ENCODE assay signal across 19 cellular contexts in the genomic region with DNA sequence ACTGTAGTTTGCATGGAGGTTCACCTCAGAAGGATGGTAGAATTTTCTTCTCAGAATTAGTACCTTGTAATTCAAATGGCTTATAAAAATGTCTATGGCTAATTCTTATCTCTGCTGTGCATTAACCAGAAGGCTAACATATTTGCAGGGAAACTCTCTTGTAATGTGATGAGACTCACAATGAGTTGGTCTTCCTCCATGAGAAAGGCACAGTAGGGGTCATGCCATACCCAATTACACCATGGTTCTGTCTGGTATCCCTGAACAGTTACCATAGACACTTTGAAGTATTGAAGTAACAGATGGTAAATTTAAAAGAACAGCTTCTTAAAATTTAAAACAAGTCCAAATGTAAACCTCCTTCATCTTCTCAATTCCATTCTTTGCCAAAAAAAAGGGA. TPM values are rescaled to one million over a fixed set of nuclear protein-coding genes. Genes with fewer than 3 reads are reported as not detected.
DNase-seq lines count a peak whose midpoint lies in the region; ATAC-seq, FAIRE-seq and TF ChIP-seq lines count a peak whose summit lies in the region.
"Had no signal": no experiment of that assay in that cellular context is flagged by ENCODE, and none has a peak within 500 bp of the region (broad histone marks: within the 10 kb centered on the region; RNA-seq: fewer than 3 reads in every experiment).

No MANE protein-coding gene starts in this region.

- H2AK5ac ChIP-seq in H1 (ENCODE audit: low read depth, low read length) = no peak overlapping the region

- H2AFZ ChIP-seq in H1 (ENCODE audit: low read length) = no peak overlapping the region

- H2BK120ac ChIP-seq in H1 (replicated peaks; ENCODE audit: low read depth, low read length) = no peak overlapping the region

- no peak for TF ChIP-seq CTCF in H1 (IDR thresholded peaks at IDR 0.05; ENCODE audit: control extremely low read depth in 1 of 3, insufficient read depth in 1 of 3, low read depth in 1 of 3, low read length in 3 of 3)

- H3K36me3 ChIP-seq in H1 (ENCODE audit: control insufficient read depth in 2 of 4, insufficient read depth in 4 of 4, low read length in 3 of 4) = no peaks in the 10 kb centered on the region
- H3K36me3 ChIP-seq: BLaER1, HAP-1 had no signal

- no peak overlapping the region for H2BK15ac ChIP-seq in H1 (ENCODE audit: low read length)

- no peak overlapping the region for H3K23ac ChIP-seq in H1 (ENCODE audit: insufficient read length)

- H3K79me1 ChIP-seq in H1 (ENCODE audit: low read depth, low read length) = no peaks in the 10 kb centered on the region

- H4K20me1 ChIP-seq in H1 (replicated peaks in 1 of 2; ENCODE audit: control insufficient read depth in 1 of 2, insufficient read depth in 2 of 2, low read length in 2 of 2) = no peaks in the 10 kb centered on the region
- H4K20me1 ChIP-seq: BLaER1 had no signal

- no peak for ATAC-seq in GM19035 (IDR thresholded peaks at IDR 0.05; ENCODE audit: unreplicated experiment)
- ATAC-seq in left lobe of liver = no peak
- ATAC-seq: K562 had no signal

- H3K56ac ChIP-seq in H1 (replicated peaks; ENCODE audit: insufficient read length, low read depth, low read length) = no peak overlapping the region

- no peak overlapping the region for H4K5ac ChIP-seq in H1 (ENCODE audit: insufficient read length, low read depth, low read length)

- peak; percentile 42 for FAIRE-seq in H1 (lab: Jason Lieb, UNC)
- FAIRE-seq: GM12892, K562 had no signal

- H3K4me2 ChIP-seq in H1 (ENCODE audit: insufficient read depth in 1 of 2, low read depth in 2 of 2, low read length in 2 of 2) = no peak overlapping the region
- H3K4me2 ChIP-seq: BLaER1 had no signal

- H2BK12ac ChIP-seq in H1 (ENCODE audit: low read depth, low read length) = no peak overlapping the region

- no peak overlapping the region for H3K18ac ChIP-seq in H1 (ENCODE audit: extremely low read depth, low read length)

- H4K91ac ChIP-seq in H1 (replicated peaks; ENCODE audit: insufficient read length, low read length) = no peak overlapping the region

- CTCF ChIA-PET in H1 (lab: Charles Lee; ENCODE audit: partially characterized antibody) = interaction anchor here (0.6 to 1.1 kb wide), 2 partner anchors 17 to 81 kb away, joined by 3 read pairs; no protein-coding TSS in a partner anchor

- no peak overlapping the region for H2BK5ac ChIP-seq in H1 (ENCODE audit: low read depth, low read length)

- no peaks in the 10 kb centered on the region for H3K9me3 ChIP-seq in H1 (ENCODE audit: insufficient read depth in 2 of 2, low read depth in 1 of 2, low read length in 1 of 2)
- H3K9me3 ChIP-seq: HAP-1 had no signal

- TF ChIP-seq POLR2A in H1 (IDR thresholded peaks at IDR 0.05; ENCODE audit: control extremely low read depth in 1 of 2, low read depth in 2 of 2, low read length in 2 of 2) = no peak

- no peak overlapping the region for H3K27ac ChIP-seq in H1 (ENCODE audit: low read depth, low read length)
- H3K27ac ChIP-seq: 22Rv1, BLaER1 had no signal

- no peaks in the 10 kb centered on the region for H3K27me3 ChIP-seq in H1 (replicated peaks in 1 of 4; ENCODE audit: control insufficient read depth in 3 of 4, extremely low read depth in 1 of 4, insufficient read depth in 3 of 4, low read length in 3 of 4)
- H3K27me3 ChIP-seq: BLaER1 had no signal

- no peak overlapping the region for H4K8ac ChIP-seq in H1 (ENCODE audit: extremely low read depth, insufficient read depth, low read length)

- H3K4me3 ChIP-seq in H1 (ENCODE audit: extremely low read depth in 1 of 4, insufficient read depth in 2 of 4, low read depth in 3 of 4, low read length in 4 of 4) = no peak overlapping the region
- H3K4me3 ChIP-seq: BLaER1, HAP-1, K562 had no signal

- H3K23me2 ChIP-seq in H1 (ENCODE audit: low read depth, low read length) = no peaks in the 10 kb centered on the region

- H3K14ac ChIP-seq in H1 (ENCODE audit: insufficient read length) = no peak overlapping the region

- TF ChIP-seq RAD21 in H1 (IDR thresholded peaks at IDR 0.05 in 1 of 2, conservative IDR thresholded peaks at IDR 0.05 in 1 of 2; ENCODE audit: low read depth in 2 of 2, low read length in 2 of 2) = no peak

- no peak overlapping the region for H3K4ac ChIP-seq in H1 (replicated peaks; ENCODE audit: insufficient read length, low read depth, low read length)

- POLR2A ChIA-PET in H1 (lab: Charles Lee; ENCODE audit: partially characterized antibody) = interaction anchor here (1.0 to 1.1 kb wide), 2 partner anchors 19 to 23 kb away, joined by 3 read pairs; no protein-coding TSS in a partner anchor

- no peak overlapping the region for H2BK20ac ChIP-seq in H1 (ENCODE audit: low read length)

- H3K79me2 ChIP-seq in H1 (ENCODE audit: control insufficient read depth in 1 of 2, insufficient read depth in 2 of 2, low read length in 2 of 2) = no peaks in the 10 kb centered on the region

- DNase-seq in NCI-H2171 treated with DMSO at 0.1 percent for 48 hours (lab: John Stamatoyannopoulos, UW) (peak; percentile 10), NCI-H2171 (lab: John Stamatoyannopoulos, UW) (no peak), H1 (ENCODE audit: low read depth in 1 of 2, low spot score in 2 of 2) (no peak), inferior parietal cortex (ENCODE audit: extremely low spot score) (peak; percentile 10), DMS114 treated with DMSO at 0.1 percent for 48 hours (lab: John Stamatoyannopoulos, UW; ENCODE audit: unreplicated experiment) (no peak), midbrain (lab: John Stamatoyannopoulos, UW) (no peak), left lobe of liver (ENCODE audit: low spot score) (no peak)
- DNase-seq: AML-193; CD4-positive, CD25-positive, alpha-beta regulatory T cell; DMS153; DMS79 treated with DMSO at 0.1 percent for 48 hours; GDM1; GOT3 had no signal

- peaks cover 0 to 2% (median 0%) of the 10 kb centered on the region in 4 experiments; a peak in 2 of 7 replicates for H3K4me1 ChIP-seq in H1 (replicated peaks in 1 of 4; ENCODE audit: control insufficient read depth in 3 of 4, insufficient read depth in 4 of 4, low read length in 3 of 4)
- H3K4me1 ChIP-seq: BLaER1, HAP-1 had no signal

- H3K9ac ChIP-seq in H1 (replicated peaks in 1 of 4; ENCODE audit: extremely low read depth in 1 of 4, low read depth in 3 of 4, low read length in 3 of 4) = no peak overlapping the region
- H3K9ac ChIP-seq: BLaER1 had no signal

- no peak for TF ChIP-seq EP300 in H1 (IDR thresholded peaks at IDR 0.05; ENCODE audit: borderline replicate concordance in 1 of 2, low read depth in 2 of 2, low read length in 2 of 2)

TF ChIP-seq in H1, 55 proteins besides CTCF, POLR2A, EP300 and RAD21:
- TF ChIP-seq POU5F1 (IDR thresholded peaks at IDR 0.05; ENCODE audit: low read depth, low read length) (0 out of 2 replicates have a peak, but pooled peaks have one; percentile 28), TAF1 (IDR thresholded peaks at IDR 0.05; ENCODE audit: low read depth, low read length) (no peak)

RNA-seq across cellular contexts. Expression of gene SLAIN1, which starts 22.7 kb away (rescaled TPM):
- 37.0 and 37.7 TPM in 2 replicates for total RNA-seq in H1 (2021; fragmentation: NEBNext Ultra II Directional; extraction: Animal tissue kit (Norgen Biotek cat#: 25700))
- 19.3 and 35.0 TPM in 2 replicates for polyA plus RNA-seq in H1 (2011; rRNA removed)
- polyA plus RNA-seq in H1 (2011; cell fraction: cytosol; rRNA removed) = 27.2 TPM
- 19.7 TPM for polyA plus RNA-seq in H1 (2011; cell fraction: nucleus; rRNA removed)
- polyA plus RNA-seq in H1 (2012, experiment 1 of 2) = 24.8 to 30.1 TPM (median 27.7 TPM) in 4 replicates
- polyA plus RNA-seq in H1 (2012, experiment 2 of 2) = 14.9 TPM
- 39.4 TPM for polyA plus RNA-seq in H1 (2013, experiment 1 of 2)
- 37.6 TPM for polyA plus RNA-seq in H1 (2013, experiment 2 of 2)
- polyA minus RNA-seq in H1 (2011; rRNA and poly(A)+ RNA removed) = 66.5 and 85.6 TPM in 2 replicates
- 19.5 TPM for polyA minus RNA-seq in H1 (2011; cell fraction: cytosol; rRNA and poly(A)+ RNA removed)
- 96.4 TPM for polyA minus RNA-seq in H1 (2011; cell fraction: nucleus; rRNA and poly(A)+ RNA removed)
- total RNA-seq in left lobe of liver = 3.1 TPM

Comparison
In these comparisons a context has a peak if more than half of its experiments do, and no peak if none do; other contexts are left out.
1. DNase-seq: peak in NCI-H2171 treated with DMSO at 0.1 percent for 48 hours (single experiment) and inferior parietal cortex (single experiment); none in NCI-H2171 (single experiment), H1 (0 of 2), DMS114 treated with DMSO at 0.1 percent for 48 hours (single experiment), midbrain (single experiment) and left lobe of liver (single experiment).